In the genomic region with DNA sequence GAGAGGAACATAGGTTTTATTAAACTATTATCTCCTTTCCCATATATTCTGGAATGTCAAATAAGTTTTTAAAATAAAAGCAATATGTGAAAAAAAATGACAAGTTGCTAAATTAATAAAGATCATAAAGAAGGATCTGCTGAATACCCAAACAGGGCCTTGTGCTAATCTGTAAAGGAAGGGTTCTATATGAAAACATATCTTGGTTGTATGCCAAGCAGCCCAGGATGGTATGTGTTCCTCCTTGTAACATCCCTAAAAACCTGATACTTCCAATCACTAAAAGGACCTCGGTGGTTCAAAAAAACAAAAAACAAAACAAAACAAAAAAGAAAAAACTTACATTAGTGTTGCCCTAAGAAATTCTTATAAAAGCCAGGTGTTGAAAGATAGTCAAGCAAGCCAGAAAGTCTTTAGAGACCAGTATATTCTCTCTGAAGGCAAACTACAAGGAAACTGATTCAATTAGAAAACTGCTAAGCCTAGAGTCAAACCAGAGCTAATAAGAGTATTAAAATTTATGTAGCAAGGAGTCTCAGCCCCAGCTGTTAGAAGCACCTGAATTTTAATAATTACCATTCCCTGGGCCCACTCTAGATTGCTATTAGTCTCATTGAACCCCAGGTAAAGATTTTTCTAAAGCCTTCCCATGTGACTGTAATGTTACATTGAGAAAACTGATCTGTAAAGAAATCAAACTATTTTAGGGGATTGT, we compare ENCODE assay signal across 15 cellular contexts.
A peak's percentile ranks its signal among the peaks of the same experiment; 100 is the strongest.
DNase-seq lines count a peak whose midpoint lies in the region; ATAC-seq, FAIRE-seq and TF ChIP-seq lines count a peak whose summit lies in the region.
"Had no signal": no experiment of that assay in that cellular context is flagged by ENCODE, and none has a peak within 500 bp of the region (broad histone marks: within the 10 kb centered on the region; RNA-seq: fewer than 3 reads in every experiment).

No MANE protein-coding gene starts in this region.

- no peaks in the 10 kb centered on the region for H3K36me3 Mint-ChIP-seq in neural progenitor cell

- peak overlapping the region; percentile 75 for H3K27ac ChIP-seq in neural progenitor cell
- H3K27ac ChIP-seq: A549 had no signal

- H3K27me3 ChIP-seq in Loucy (ENCODE audit: insufficient read depth, low read length, poor library complexity, severe bottlenecking) (no peaks in the 10 kb centered on the region), bronchial epithelial cell (ENCODE audit: control insufficient read depth, insufficient read depth, low read length) (no peaks in the 10 kb centered on the region), neural progenitor cell (no peaks in the 10 kb centered on the region)

- H3K27ac Mint-ChIP-seq in neural progenitor cell = no peak overlapping the region
- H3K27ac Mint-ChIP-seq: activated T-cell treated with anti-CD3 and anti-CD28 coated beads, Interleukin-2, amount 50 U/mL, for 24 hours; T-helper 17 cell had no signal

- no peaks in the 10 kb centered on the region for H3K9me3 Mint-ChIP-seq in neural progenitor cell
- H3K9me3 Mint-ChIP-seq: activated T-cell treated with anti-CD3 and anti-CD28 coated beads, Interleukin-2, amount 50 U/mL, for 24 hours; central memory CD8-positive, alpha-beta T cell had no signal

- H3K36me3 ChIP-seq in Loucy (ENCODE audit: insufficient read depth, low read length) (no peaks in the 10 kb centered on the region), bronchial epithelial cell (ENCODE audit: control insufficient read depth, insufficient read depth, low read length) (no peaks in the 10 kb centered on the region), neural progenitor cell (no peaks in the 10 kb centered on the region)

- H3K4me3 ChIP-seq in Loucy (ENCODE audit: low read length, poor library complexity, severe bottlenecking) = peak overlapping the region; percentile 95
- no peak overlapping the region for H3K4me3 ChIP-seq in bronchial epithelial cell (ENCODE audit: low read depth, low read length)
- peak overlapping the region; percentile 70 for H3K4me3 ChIP-seq in neural progenitor cell
- H3K4me3 ChIP-seq: A549 had no signal

- H2AFZ ChIP-seq in Loucy (ENCODE audit: low read length) = no peak overlapping the region
- no peak overlapping the region for H2AFZ ChIP-seq in neural progenitor cell (replicated peaks)

- H3K4me2 ChIP-seq in Loucy (ENCODE audit: low read depth, low read length, poor library complexity, severe bottlenecking) = peak overlapping the region; percentile 89
- peak overlapping the region; percentile 82 for H3K4me2 ChIP-seq in neural progenitor cell
- H3K4me2 ChIP-seq: A549 had no signal

- DNase-seq in NCI-H2029 treated with DMSO at 0.1 percent for 48 hours (lab: John Stamatoyannopoulos, UW) (peak; percentile 43), NCI-H2029 (lab: John Stamatoyannopoulos, UW) (no peak), bronchial epithelial cell (ENCODE audit: low read depth) (peak; percentile 9), neural progenitor cell (ENCODE audit: low spot score) (no peak)
- DNase-seq in stimulated activated naive CD4-positive, alpha-beta T cell treated with Interleukin-2 at 50 U/mL for 16 hours (lab: John Stamatoyannopoulos, UW) = no peak
- DNase-seq in stimulated activated CD4-positive, alpha-beta T cell treated with anti-CD3 and anti-CD28 coated beads, Interleukin-12 subunit alpha, Interleukin-12 subunit beta, amount 100 ng/mL, for 4 hours = no peak
- DNase-seq: activated T-cell treated with anti-CD3 and anti-CD28 coated beads, Interleukin-2, amount 50 U/mL, for 24 hours; GF-D8; glutamatergic neuron; T-helper 17 cell had no signal

- peaks cover 17% of the 10 kb centered on the region; the same call in 1 of the 2 replicates for H3K79me2 ChIP-seq in Loucy (ENCODE audit: insufficient read depth, low read length)
- H3K79me2 ChIP-seq in neural progenitor cell (ENCODE audit: low read depth) = peaks cover 44% of the 10 kb centered on the region

- FAIRE-seq in bronchial epithelial cell (lab: Jason Lieb, UNC) = no peak
- FAIRE-seq: A549, HepG2 had no signal

- no peaks in the 10 kb centered on the region for H3K9me2 ChIP-seq in Loucy (replicated peaks; ENCODE audit: low read depth, low read length)

- H3K9ac ChIP-seq in Loucy (ENCODE audit: low read depth, low read length, poor library complexity, severe bottlenecking) = peak overlapping the region; percentile 97
- peak overlapping the region; percentile 74 for H3K9ac ChIP-seq in neural progenitor cell

- no peak for ATAC-seq in HG02870 (IDR thresholded peaks at IDR 0.05; ENCODE audit: unreplicated experiment)
- ATAC-seq: A549, HepG2, T-helper 17 cell had no signal

- H3K4me1 ChIP-seq in Loucy (ENCODE audit: insufficient read depth, low read length, poor library complexity, severe bottlenecking) (peaks cover 21% of the 10 kb centered on the region), neural progenitor cell (peaks cover 20% of the 10 kb centered on the region)

- no peaks in the 10 kb centered on the region for H3K9me3 ChIP-seq in Loucy (ENCODE audit: insufficient read depth, low read depth, low read length)
- H3K9me3 ChIP-seq in neural progenitor cell (ENCODE audit: low read depth) = no peaks in the 10 kb centered on the region

- no peak for TF ChIP-seq CTCF in Loucy (conservative IDR thresholded peaks at IDR 0.05; ENCODE audit: low read length)
- no peak for TF ChIP-seq CTCF in bronchial epithelial cell (IDR thresholded peaks at IDR 0.05; ENCODE audit: insufficient read depth, low read length, severe bottlenecking)
- no peak for TF ChIP-seq CTCF in neural progenitor cell (IDR thresholded peaks at IDR 0.05)

- peaks cover 17% of the 10 kb centered on the region for H3F3A ChIP-seq in Loucy (ENCODE audit: low read depth)
- H3F3A ChIP-seq in neural progenitor cell (ENCODE audit: low read depth) = peaks cover 51% of the 10 kb centered on the region

- H3K4me1 Mint-ChIP-seq in neural progenitor cell = peaks cover 24% of the 10 kb centered on the region

- H4K20me1 ChIP-seq in Loucy (ENCODE audit: insufficient read depth, low read length, poor library complexity, severe bottlenecking) (no peaks in the 10 kb centered on the region), neural progenitor cell (ENCODE audit: low read depth) (peaks cover 16% of the 10 kb centered on the region)

- H3K27me3 Mint-ChIP-seq in neural progenitor cell (ENCODE audit: insufficient read depth, low read depth) = peaks cover 9% of the 10 kb centered on the region
- H3K27me3 Mint-ChIP-seq: activated T-cell treated with anti-CD3 and anti-CD28 coated beads, Interleukin-2, amount 50 U/mL, for 24 hours; central memory CD8-positive, alpha-beta T cell; T-helper 17 cell had no signal

- H3K4me3 Mint-ChIP-seq in neural progenitor cell = no peak overlapping the region
- H3K4me3 Mint-ChIP-seq: activated T-cell treated with anti-CD3 and anti-CD28 coated beads, Interleukin-2, amount 50 U/mL, for 24 hours; central memory CD8-positive, alpha-beta T cell; T-helper 17 cell had no signal

Comparison
In these comparisons a context has a peak if more than half of its experiments do, and no peak if none do; other contexts are left out.
1. DNase-seq: peak in NCI-H2029 treated with DMSO at 0.1 percent for 48 hours (single experiment) and bronchial epithelial cell (single experiment); none in NCI-H2029 (single experiment), neural progenitor cell (single experiment), stimulated activated naive CD4-positive, alpha-beta T cell treated with Interleukin-2 at 50 U/mL for 16 hours (single experiment) and stimulated activated CD4-positive, alpha-beta T cell treated with anti-CD3 and anti-CD28 coated beads, Interleukin-12 subunit alpha, Interleukin-12 subunit beta, amount 100 ng/mL, for 4 hours (single experiment).